ENCODE assay signal across 9 cellular contexts in the genomic region with DNA sequence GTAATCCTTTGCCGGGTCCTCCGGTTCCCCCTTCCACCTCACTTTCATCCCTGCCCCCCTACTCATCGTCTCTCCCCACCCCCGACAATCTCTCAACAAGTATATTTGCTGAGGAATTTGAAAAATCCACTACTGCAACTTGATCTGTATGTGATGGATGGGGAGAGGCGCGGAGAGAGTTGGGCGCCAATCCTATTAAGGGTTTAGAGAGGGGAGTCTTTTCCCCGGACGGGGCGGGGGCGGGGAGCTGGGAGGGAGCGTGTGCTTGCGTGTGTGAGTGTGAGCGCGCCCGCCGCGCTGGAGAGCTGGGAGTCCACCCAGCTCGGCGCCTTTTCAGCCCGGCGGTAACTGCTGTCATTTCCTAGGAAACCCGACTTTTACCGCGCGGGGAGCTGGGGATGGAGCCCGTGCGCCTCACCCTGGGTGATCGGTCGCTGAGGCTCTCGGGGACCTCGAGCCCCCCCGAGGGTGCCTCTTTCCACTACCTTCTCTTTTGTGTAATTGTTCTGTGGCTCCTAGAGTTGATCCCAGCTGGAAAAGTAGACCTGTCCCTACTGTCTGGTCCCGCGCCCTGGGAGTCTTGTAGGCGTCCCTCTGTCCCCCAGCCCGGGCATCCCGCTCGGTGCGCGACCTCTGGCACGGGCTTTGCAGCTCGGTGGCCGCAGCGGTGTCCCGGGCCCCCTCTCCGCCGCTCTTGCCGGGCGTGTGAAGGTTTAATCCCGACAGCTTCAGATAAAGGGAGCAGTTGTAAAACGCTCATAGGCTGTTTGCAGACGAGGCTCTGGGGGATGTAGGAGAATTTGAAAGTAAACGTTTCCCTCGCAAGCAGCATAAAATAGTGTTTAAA. TPM values are rescaled to one million over a fixed set of nuclear protein-coding genes. Genes with fewer than 3 reads are reported as not detected.
DNase-seq lines count a peak whose midpoint lies in the region; ATAC-seq and TF ChIP-seq lines count a peak whose summit lies in the region.
"Had no signal": no experiment of that assay in that cellular context is flagged by ENCODE, and none has a peak within 500 bp of the region (broad histone marks: within the 10 kb centered on the region; RNA-seq: fewer than 3 reads in every experiment).

No MANE protein-coding gene starts in this region.

- TF ChIP-seq CTCF in foreskin keratinocyte (conservative IDR thresholded peaks at IDR 0.05) (no peak), osteocyte (IDR thresholded peaks at IDR 0.05) (no peak)

- H3K4me1 Mint-ChIP-seq in activated CD4-positive, alpha-beta T cell treated with anti-CD3 and anti-CD28 coated beads, Interleukin-2, amount 10 ng/mL, durations not matched to agents 24 days and 14 days: peaks cover 16% of the 10 kb centered on the region
- H3K4me1 Mint-ChIP-seq in osteocyte (ENCODE audit: unreplicated experiment): peaks cover 64% of the 10 kb centered on the region

- H3K9me3 Mint-ChIP-seq in activated CD4-positive, alpha-beta T cell treated with anti-CD3 and anti-CD28 coated beads, Interleukin-2, amount 10 ng/mL, durations not matched to agents 24 days and 14 days: no peaks in the 10 kb centered on the region
- no peaks in the 10 kb centered on the region for H3K9me3 Mint-ChIP-seq in osteocyte (ENCODE audit: unreplicated experiment)
- H3K9me3 Mint-ChIP-seq: stimulated activated naive CD8-positive, alpha-beta T cell treated with anti-CD3 and anti-CD28 coated beads, Interleukin-15, Interleukin-2, amounts not matched to agents 100 ng/mL and 50 ng/mL, for 24 hours had no signal

- H3K27me3 Mint-ChIP-seq in activated CD4-positive, alpha-beta T cell treated with anti-CD3 and anti-CD28 coated beads, Interleukin-2, amount 10 ng/mL, durations not matched to agents 24 days and 14 days: peaks cover 67% of the 10 kb centered on the region
- H3K27me3 Mint-ChIP-seq in osteocyte (ENCODE audit: unreplicated experiment): no peaks in the 10 kb centered on the region

- intact Hi-C loops in activated CD4-positive, alpha-beta T cell treated with anti-CD3 and anti-CD28 coated beads, Interleukin-2, amount 10 ng/mL, durations not matched to agents 24 days and 14 days (cut with micrococcal nuclease): no loop called here

- no peak for DNase-seq in activated CD4-positive, alpha-beta T cell treated with anti-CD3 and anti-CD28 coated beads, Interleukin-2, amount 10 ng/mL, durations not matched to agents 24 days and 14 days
- DNase-seq in activated CD4-positive, alpha-beta T cell treated with anti-CD3 and anti-CD28 coated beads for 4 hours: no peak
- peak; percentile 52 for DNase-seq in SK-N-DZ (ENCODE audit: low spot score)
- peak in 1 of 2 donors; percentile 6 for DNase-seq in foreskin keratinocyte
- peak; percentile 90 for DNase-seq in osteocyte (ENCODE audit: extremely low spot score, unreplicated experiment)
- DNase-seq in SHP77 (lab: John Stamatoyannopoulos, UW): no peak

- H3K4me1 ChIP-seq in foreskin keratinocyte: peaks cover 3% of the 10 kb centered on the region

- no peak overlapping the region for H3K27ac Mint-ChIP-seq in activated CD4-positive, alpha-beta T cell treated with anti-CD3 and anti-CD28 coated beads, Interleukin-2, amount 10 ng/mL, durations not matched to agents 24 days and 14 days
- peak overlapping the region; percentile 93 for H3K27ac Mint-ChIP-seq in osteocyte (ENCODE audit: unreplicated experiment)
- H3K27ac Mint-ChIP-seq: stimulated activated naive CD8-positive, alpha-beta T cell treated with anti-CD3 and anti-CD28 coated beads, Interleukin-15, Interleukin-2, amounts not matched to agents 100 ng/mL and 50 ng/mL, for 24 hours had no signal

- H3K27ac ChIP-seq in foreskin keratinocyte: no peak overlapping the region

- no peaks in the 10 kb centered on the region for H3K36me3 Mint-ChIP-seq in activated CD4-positive, alpha-beta T cell treated with anti-CD3 and anti-CD28 coated beads, Interleukin-2, amount 10 ng/mL, durations not matched to agents 24 days and 14 days (ENCODE audit: low read depth)
- no peaks in the 10 kb centered on the region for H3K36me3 Mint-ChIP-seq in osteocyte (ENCODE audit: unreplicated experiment)

- H3K4me3 Mint-ChIP-seq in activated CD4-positive, alpha-beta T cell treated with anti-CD3 and anti-CD28 coated beads, Interleukin-2, amount 10 ng/mL, durations not matched to agents 24 days and 14 days: peak overlapping the region; percentile 70
- H3K4me3 Mint-ChIP-seq in osteocyte (ENCODE audit: unreplicated experiment): peak overlapping the region; percentile 91
- H3K4me3 Mint-ChIP-seq: stimulated activated naive CD8-positive, alpha-beta T cell treated with anti-CD3 and anti-CD28 coated beads, Interleukin-15, Interleukin-2, amounts not matched to agents 100 ng/mL and 50 ng/mL, for 24 hours had no signal

- peaks cover 93% of the 10 kb centered on the region for H3K27me3 ChIP-seq in foreskin keratinocyte

- ATAC-seq in foreskin keratinocyte: peak; percentile 11
- ATAC-seq in HG02938 (IDR thresholded peaks at IDR 0.05; ENCODE audit: unreplicated experiment): no peak
- ATAC-seq in GM18520 (IDR thresholded peaks at IDR 0.05; ENCODE audit: unreplicated experiment): no peak

RNA-seq across cellular contexts. Expression of gene GLI2, which starts 1.5 kb away (rescaled TPM):
- total RNA-seq in activated CD4-positive, alpha-beta T cell treated with anti-CD3 and anti-CD28 coated beads, Interleukin-2, amount 10 ng/mL, durations not matched to agents 24 days and 14 days: 0.09 and 0.14 TPM in 2 replicates
- polyA plus RNA-seq in SK-N-DZ (2014; cell fraction: cytosol; rRNA removed): 5.9 and 6.5 TPM in 2 replicates
- 7.2 and 10.6 TPM in 2 replicates for polyA plus RNA-seq in SK-N-DZ (2014; cell fraction: nucleus; rRNA removed)
- total RNA-seq in foreskin keratinocyte: 0.44 TPM in 1 of 2 replicates, not detected in the other
- 0.18 TPM in 1 of 2 replicates, not detected in the other for polyA plus RNA-seq in foreskin keratinocyte
- 33.2 and 34.2 TPM in 2 replicates for total RNA-seq in osteocyte

Comparison
In these comparisons a context has a peak if more than half of its experiments do, and no peak if none do; other contexts are left out.
1. DNase-seq: peak in SK-N-DZ (single experiment) and osteocyte (single experiment); none in activated CD4-positive, alpha-beta T cell treated with anti-CD3 and anti-CD28 coated beads, Interleukin-2, amount 10 ng/mL, durations not matched to agents 24 days and 14 days (single experiment), activated CD4-positive, alpha-beta T cell treated with anti-CD3 and anti-CD28 coated beads for 4 hours (0 of 2) and SHP77 (0 of 2).
2. RNA of gene GLI2, which starts 1.5 kb away (total RNA-seq): 33.2 to 34.2 TPM in osteocyte; 0.09 to 0.14 TPM in activated CD4-positive, alpha-beta T cell treated with anti-CD3 and anti-CD28 coated beads, Interleukin-2, amount 10 ng/mL, durations not matched to agents 24 days and 14 days and 0.44 TPM in foreskin keratinocyte; every median in the first group is over 10 times any median in the second.